ENCODE assay signal across 17 cellular contexts in the genomic region with DNA sequence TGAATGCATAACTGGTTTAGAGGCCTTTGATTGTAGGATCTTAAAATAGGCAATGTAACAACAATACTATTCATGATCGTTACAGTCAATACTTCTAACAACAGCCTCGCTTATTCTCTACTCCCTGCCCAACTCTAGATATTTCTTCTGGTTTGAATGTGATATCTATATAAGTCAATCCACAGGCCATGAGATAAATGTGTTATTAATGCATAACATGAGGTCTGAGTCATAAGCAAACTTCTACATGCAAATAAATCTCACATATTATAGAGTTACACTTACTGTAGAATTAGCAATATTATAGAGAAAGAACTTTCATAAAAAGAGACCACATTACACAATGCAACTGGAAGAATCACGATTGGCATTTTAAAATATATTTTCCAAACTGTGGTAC. TPM values are rescaled to one million over a fixed set of nuclear protein-coding genes. Genes with fewer than 3 reads are reported as not detected.
DNase-seq lines count a peak whose midpoint lies in the region; ATAC-seq, FAIRE-seq and TF ChIP-seq lines count a peak whose summit lies in the region.
"Had no signal": no experiment of that assay in that cellular context is flagged by ENCODE, and none has a peak within 500 bp of the region (broad histone marks: within the 10 kb centered on the region; RNA-seq: fewer than 3 reads in every experiment).

No MANE protein-coding gene starts in this region.

- DNase-seq in foreskin melanocyte, result peak; percentile 36
- DNase-seq in pancreas, result no peak
- DNase-seq in activated T-cell treated with anti-CD3 and anti-CD28 coated beads for 4 hours, result no peak
- DNase-seq: ACHN, C1 segment of cervical spinal cord, DMS79 treated with DMSO at 0.1 percent for 48 hours, H9, IMR-90, NCI-H1417 treated with DMSO at 0.1 percent for 48 hours, NCI-H1930, NCI-H345, NCI-H526 had no signal

- H3K4me1 ChIP-seq in OCI-LY3 (ENCODE audit: low read length) (peaks cover 20% of the 10 kb centered on the region), pancreas (peaks cover 47 to 81% (median 68%) of the 10 kb centered on the region in 3 donors)

- FAIRE-seq in pancreas (lab: Jason Lieb, UNC), result peak; percentile 13

- H3K36me3 ChIP-seq in OCI-LY3 (replicated peaks; ENCODE audit: low read depth, low read length) (no peaks in the 10 kb centered on the region), pancreas (no peaks in the 10 kb centered on the region)

- TF ChIP-seq CTCF in OCI-LY3 (IDR thresholded peaks at IDR 0.05; ENCODE audit: low read depth, low read length), result no peak
- no peak for TF ChIP-seq CTCF in pancreas (IDR thresholded peaks at IDR 0.05)

- no peak overlapping the region for H2AFZ ChIP-seq in OCI-LY3 (ENCODE audit: low read depth, low read length)

- 0 out of 2 replicates have a peak overlapping the region, but pooled peaks have one; percentile 25 for H3K4me2 ChIP-seq in OCI-LY3 (ENCODE audit: low read length)

- no peaks in the 10 kb centered on the region for H3K79me2 ChIP-seq in OCI-LY3 (ENCODE audit: low read length)

- WGBS in pancreas, 2 donors, result 42 to 55% methylated on average over 3 of the region's 3 CpGs

- H3K9me3 ChIP-seq in OCI-LY3 (ENCODE audit: insufficient read depth, low read length), result no peaks in the 10 kb centered on the region
- no peaks in the 10 kb centered on the region for H3K9me3 ChIP-seq in pancreas

- ATAC-seq in pancreas (no peak), HG03520 (IDR thresholded peaks at IDR 0.05; ENCODE audit: unreplicated experiment) (no peak)

- H3K4me3 ChIP-seq in OCI-LY3 (ENCODE audit: low read length), result no peak overlapping the region
- H3K4me3 ChIP-seq in pancreas, result no peak overlapping the region

- H3K9ac ChIP-seq in OCI-LY3 (ENCODE audit: low read length), result no peak overlapping the region

- no peaks in the 10 kb centered on the region for H3K27me3 ChIP-seq in OCI-LY3 (ENCODE audit: low read depth, low read length)
- no peaks in the 10 kb centered on the region for H3K27me3 ChIP-seq in pancreas

- no peak overlapping the region for H3K27ac ChIP-seq in OCI-LY3 (ENCODE audit: low read length)
- H3K27ac ChIP-seq in pancreas, result peak overlapping the region; percentile 19 to 82 (median 58)

- no peaks in the 10 kb centered on the region for H4K20me1 ChIP-seq in OCI-LY3 (ENCODE audit: insufficient read depth, low read length)

- intact Hi-C loops in pancreas (cut with DNase I), result no loop called here

RNA-seq across cellular contexts. Expression of gene ALDOB, which starts 2.9 kb away (rescaled TPM):
- total RNA-seq in pancreas, result 100 to 1,000 TPM in 5 of 6 donors, 10 to 100 TPM in 1; 75.0 to 856 (median 264) TPM
- polyA plus RNA-seq in pancreas, result 100 to 1,000 TPM; 301 to 593 TPM
- total RNA-seq: H9, HT-29, IMR-90, MCF 10A, SK-MEL-5 had no signal
- polyA plus RNA-seq: IMR-90 had no signal

RNA-seq across cellular contexts. Expression of gene ZNF189, which starts 39.9 kb away (rescaled TPM):
- 10 to 100 TPM; 11.3 to 29.1 (median 19.7) TPM for total RNA-seq in pancreas
- 10 to 100 TPM; 16.1 to 19.1 TPM for polyA plus RNA-seq in pancreas

RNA-seq across cellular contexts. Expression of gene MRPL50, which starts 40.1 kb away (rescaled TPM):
- 1 to 10 TPM; 3.7 to 6.9 (median 6.4) TPM for total RNA-seq in pancreas
- polyA plus RNA-seq in pancreas, result 1 to 10 TPM; 4.8 to 8.4 TPM

RNA-seq across cellular contexts. Expression of gene BAAT, which starts 53.7 kb away (rescaled TPM):
- 10 to 100 TPM in 1 of 6 donors, 1 to 10 TPM in 4, under 1 TPM in 1; 0.43 to 13.9 (median 1.5) TPM for total RNA-seq in pancreas
- 1 to 10 TPM; 1.4 to 2.0 TPM for polyA plus RNA-seq in pancreas
- total RNA-seq: IMR-90 had no signal
- polyA plus RNA-seq: IMR-90 had no signal
